ENCODE assay signal across 8 cellular contexts in the genomic region with DNA sequence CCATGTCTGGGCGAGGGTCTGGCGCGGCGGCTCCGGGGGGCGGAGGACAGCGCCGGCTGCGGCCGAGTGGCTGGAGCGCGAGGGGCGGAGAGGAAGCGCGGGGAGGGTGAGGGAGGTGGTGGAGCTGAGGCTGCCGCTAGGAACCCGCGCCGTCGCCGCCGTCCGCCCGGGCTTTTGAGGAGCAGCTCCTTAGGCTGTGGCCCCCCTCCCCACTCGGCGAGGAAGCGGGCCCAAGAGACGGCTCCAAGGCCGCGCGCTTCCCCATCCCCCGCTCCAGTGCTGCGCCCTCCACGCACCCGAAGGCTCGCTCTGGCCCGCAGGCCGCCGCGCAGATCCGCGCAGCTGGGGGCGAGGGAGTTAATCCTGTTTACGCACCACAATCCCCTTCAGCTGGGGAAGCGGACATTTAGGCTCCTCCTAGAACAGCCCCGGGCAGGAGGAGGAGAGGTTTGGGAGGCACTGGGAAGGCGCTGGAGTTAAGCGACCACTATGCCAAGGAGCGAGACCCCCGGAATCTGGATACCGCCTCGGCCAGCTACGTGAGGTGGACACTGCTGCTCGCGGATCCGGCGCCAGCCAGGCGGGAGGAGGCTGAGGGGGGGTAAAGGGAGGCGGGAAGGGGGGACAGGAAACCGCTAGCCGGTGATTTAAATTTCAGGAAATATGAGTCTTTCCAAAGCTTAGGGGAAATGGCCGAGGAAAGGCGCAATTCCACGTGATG. TPM values are rescaled to one million over a fixed set of nuclear protein-coding genes. Genes with fewer than 3 reads are reported as not detected.
A peak's percentile ranks its signal among the peaks of the same experiment; 100 is the strongest.
DNase-seq lines count a peak whose midpoint lies in the region; ATAC-seq, FAIRE-seq and TF ChIP-seq lines count a peak whose summit lies in the region.

Gene CNRIP1 (minus strand): TSS at position 553 of the 721 bp plus-strand sequence. CDS start 549 bp downstream, at position 4.

- H3K4me3 ChIP-seq in HUES6 (ENCODE audit: low read depth, low read length): peak within 1 kb of the TSS; percentile 81
- H3K4me3 ChIP-seq in endothelial cell of umbilical vein (replicated peaks in 1 of 3; ENCODE audit: insufficient read depth in 1 of 3, low read depth in 1 of 3, low read length in 3 of 3): peak within 1 kb of the TSS; percentile 60 to 83 (median 79)

- peak within 1 kb of the TSS; percentile 68 for H3K4me2 ChIP-seq in endothelial cell of umbilical vein (ENCODE audit: insufficient read depth, low read length)

- dilution Hi-C loops in endothelial cell of umbilical vein (cut with MboI; ENCODE audit: extremely low pct_ligation_motif_present, low sequenced_read_pairs): no loop called here

- BruUV-seq in endothelial cell of umbilical vein (replicated peaks; lab: Mats Ljungman, UMichigan): no TSS peak

- intact Hi-C loops in endothelial cell of umbilical vein (cut with micrococcal nuclease): loop anchor here (1.0 to 2.0 kb wide), 3 partner anchors 39 to 66 kb away; no protein-coding TSS in a partner anchor

- peak within 1 kb of the TSS; percentile 38 for H3K9ac ChIP-seq in HUES6 (ENCODE audit: low read length)
- peak within 1 kb of the TSS; percentile 93 for H3K9ac ChIP-seq in endothelial cell of umbilical vein (replicated peaks; ENCODE audit: extremely low read depth, insufficient read depth, low read length)

- no peak for ATAC-seq in HG02884 (IDR thresholded peaks at IDR 0.05; ENCODE audit: unreplicated experiment)
- no peak for ATAC-seq in HG03439 (IDR thresholded peaks at IDR 0.05; ENCODE audit: unreplicated experiment)

- H3K27me3 ChIP-seq in HUES6 (ENCODE audit: control insufficient read depth, insufficient read depth, low read length) (peaks cover 84% of the 10 kb centered on the region), endothelial cell of umbilical vein (ENCODE audit: control insufficient read depth in 2 of 2, insufficient read depth in 2 of 2, low read length in 2 of 2) (no peaks in the 10 kb centered on the region)

- FAIRE-seq in endothelial cell of umbilical vein (lab: Jason Lieb, UNC): peak; percentile 47

- peak; percentile 69 for DNase-seq in DMS 273 treated with DMSO at 0.1 percent for 48 hours (lab: John Stamatoyannopoulos, UW)
- peak; percentile 28 to 82 for DNase-seq in SW 1271 (lab: John Stamatoyannopoulos, UW)
- DNase-seq in endothelial cell of umbilical vein (ENCODE audit: low read depth, low spot score): peak; percentile 94
- peak; percentile 92 to 94 for DNase-seq in lung microvascular endothelial cell (ENCODE audit: low read depth in 2 of 2)
- peak; percentile 78 for DNase-seq in stromal cell of bone marrow (ENCODE audit: low read depth)

- no peaks in the 10 kb centered on the region for H4K20me1 ChIP-seq in endothelial cell of umbilical vein (replicated peaks; ENCODE audit: control insufficient read depth, extremely low read depth, insufficient read depth, low read length)

- H3K9me1 ChIP-seq in endothelial cell of umbilical vein (replicated peaks; ENCODE audit: control insufficient read depth, extremely low read depth, insufficient read depth, low read length): no peaks in the 10 kb centered on the region

- TF ChIP-seq CTCF in endothelial cell of umbilical vein (IDR thresholded peaks at IDR 0.05; ENCODE audit: extremely low read depth in 1 of 2, insufficient read depth in 1 of 2, low read depth in 1 of 2, low read length in 2 of 2): no peak

- CTCF ChIA-PET in endothelial cell of umbilical vein (lab: Charles Lee): interaction anchor here (0.9 to 2.6 kb wide), 13 partner anchors 9 to 197 kb away, joined by 3 to 16 read pairs (median 4); partner anchors contain the start of gene PPP3R1

- peak within 1 kb of the TSS; percentile 86 for H2AFZ ChIP-seq in endothelial cell of umbilical vein (ENCODE audit: low read depth, low read length)

- H3K4me1 ChIP-seq in HUES6 (ENCODE audit: control insufficient read depth, insufficient read depth, low read length): no peaks in the 10 kb centered on the region
- peaks cover 22% of the 10 kb centered on the region for H3K4me1 ChIP-seq in endothelial cell of umbilical vein (ENCODE audit: control insufficient read depth, extremely low read depth, insufficient read depth, low read length)

- no peak for TF ChIP-seq POLR2A in endothelial cell of umbilical vein (IDR thresholded peaks at IDR 0.05; ENCODE audit: low read depth, low read length)

- H3K79me2 ChIP-seq in endothelial cell of umbilical vein (ENCODE audit: control insufficient read depth, insufficient read depth, low read length): peaks cover 46% of the 10 kb centered on the region

- H3K36me3 ChIP-seq in HUES6 (ENCODE audit: control insufficient read depth, insufficient read depth, low read length) (no peaks in the 10 kb centered on the region), endothelial cell of umbilical vein (ENCODE audit: control insufficient read depth in 2 of 2, extremely low read depth in 1 of 2, insufficient read depth in 2 of 2, low read length in 2 of 2) (peaks cover 7 to 10% of the 10 kb centered on the region in 2 experiments)

- POLR2A ChIA-PET in endothelial cell of umbilical vein (lab: Charles Lee): interaction anchor here (0.7 to 1.6 kb wide), 6 partner anchors 10 to 1886 kb away, joined by 3 to 20 read pairs (median 3); partner anchors contain the start of gene PPP3R1

- H3K27ac ChIP-seq in HUES6 (ENCODE audit: low read depth, low read length) (no peak within 1 kb of the TSS), endothelial cell of umbilical vein (ENCODE audit: insufficient read depth, low read depth, low read length) (peak within 1 kb of the TSS; percentile 99)

- H3K9me3 ChIP-seq in HUES6 (ENCODE audit: control insufficient read depth, insufficient read depth, low read depth, low read length) (no peaks in the 10 kb centered on the region), endothelial cell of umbilical vein (replicated peaks; ENCODE audit: control insufficient read depth, insufficient read depth, low read length) (no peaks in the 10 kb centered on the region)

TF ChIP-seq in endothelial cell of umbilical vein, 7 proteins besides CTCF, POLR2A, EP300 and RAD21:
- TF ChIP-seq, protein P1, sequence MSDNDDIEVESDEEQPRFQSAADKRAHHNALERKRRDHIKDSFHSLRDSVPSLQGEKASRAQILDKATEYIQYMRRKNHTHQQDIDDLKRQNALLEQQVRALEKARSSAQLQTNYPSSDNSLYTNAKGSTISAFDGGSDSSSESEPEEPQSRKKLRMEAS (IDR thresholded peaks at IDR 0.05; ENCODE audit: insufficient read depth, insufficient read length): peak; percentile 89
- TF ChIP-seq GATA2 (IDR thresholded peaks at IDR 0.05; ENCODE audit: insufficient read depth, insufficient read length, low read depth, low read length) (no peak), EZH2 (IDR thresholded peaks at IDR 0.05; ENCODE audit: borderline replicate concordance, low read depth, low read length, severe bottlenecking) (no peak), FOS (IDR thresholded peaks at IDR 0.05; ENCODE audit: borderline replicate concordance, insufficient read depth, low read length) (peak; percentile 49), JUN (IDR thresholded peaks at IDR 0.05; ENCODE audit: borderline replicate concordance, insufficient read depth, insufficient read length, low read depth) (peak; percentile 9), POLR2AphosphoS5 (IDR thresholded peaks at IDR 0.05; ENCODE audit: insufficient read depth, low read depth, low read length) (peak; percentile 87), MYC (IDR thresholded peaks at IDR 0.05; ENCODE audit: low read depth, low read length) (peak; percentile 57)

RNA-seq across cellular contexts. Expression of gene CNRIP1, which starts in this region (rescaled TPM):
- 73.8 and 74.6 TPM in 2 replicates for total RNA-seq in endothelial cell of umbilical vein
- polyA plus RNA-seq in endothelial cell of umbilical vein: 88.6 and 98.9 TPM in 2 replicates
- polyA plus RNA-seq in endothelial cell of umbilical vein (2011; cell fraction: cytosol; rRNA removed): 87.8 and 99.8 TPM in 2 replicates
- 47.1 and 54.7 TPM in 2 replicates for polyA plus RNA-seq in endothelial cell of umbilical vein (2011; cell fraction: nucleus; rRNA removed)
- 87.5 and 104 TPM in 2 replicates for polyA plus RNA-seq in endothelial cell of umbilical vein (2012)
- 91.6 and 96.6 TPM in 2 replicates for polyA minus RNA-seq in endothelial cell of umbilical vein
- polyA minus RNA-seq in endothelial cell of umbilical vein (2011; cell fraction: cytosol; rRNA and poly(A)+ RNA removed): not detected
- 26.1 and 34.7 TPM in 2 replicates for polyA minus RNA-seq in endothelial cell of umbilical vein (2011; cell fraction: nucleus; rRNA and poly(A)+ RNA removed)
- total RNA-seq in lung microvascular endothelial cell: 36.9 and 39.9 TPM in 2 replicates
